29 cellular contexts compared by ENCODE assay signal in the genomic region with DNA sequence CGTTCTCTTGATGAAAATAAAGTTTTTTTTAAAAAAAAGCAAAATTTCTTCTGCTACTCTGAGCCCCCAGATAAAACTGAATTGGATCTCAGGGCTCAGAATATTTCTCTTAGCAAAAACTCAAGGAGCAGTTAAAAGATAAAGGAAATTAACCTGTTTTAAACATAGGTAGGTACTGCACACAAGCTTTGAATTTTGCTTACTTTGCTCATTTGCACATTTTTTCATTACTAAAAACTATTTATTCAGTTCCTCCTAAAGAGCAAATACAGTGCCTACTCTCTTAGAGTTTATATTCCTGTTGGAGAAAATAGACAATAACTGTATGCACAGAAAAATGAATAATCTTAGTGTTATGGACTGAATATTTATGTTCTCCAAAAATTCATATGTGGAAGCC.
"Had no signal": no experiment of that assay in that cellular context is flagged by ENCODE, and none has a peak within 500 bp of the region (broad histone marks: within the 10 kb centered on the region; RNA-seq: fewer than 3 reads in every experiment).

No MANE protein-coding gene starts in this region.

- H3K27me3 Mint-ChIP-seq: effector memory CD8-positive, alpha-beta T cell had no signal

- H3K9me3 Mint-ChIP-seq: dendritic cell treated with granulocyte-macrophage colony-stimulating factor and Interleukin-4, amounts not matched to agents 40 ng/mL and 50 ng/mL, for 4 days; effector memory CD8-positive, alpha-beta T cell; endodermal cell had no signal

- FAIRE-seq: colon, endometrium, endothelial cell of umbilical vein, frontal cortex had no signal

- DNase-seq: colonic mucosa; cortex of kidney; dermis blood vessel endothelial cell; dorsolateral prefrontal cortex; effector CD4-positive, alpha-beta T cell; effector CD8-positive, alpha-beta T cell; effector memory CD4-positive, alpha-beta T cell; effector memory CD8-positive, alpha-beta T cell; endodermal cell; erythroblast; esophagus squamous epithelium; foreskin fibroblast; foreskin keratinocyte; foreskin melanocyte; gastrocnemius medialis; glutamatergic neuron; head of caudate nucleus; heart left ventricle; heart right ventricle had no signal

- H3K27ac Mint-ChIP-seq: dendritic cell treated with granulocyte-macrophage colony-stimulating factor and Interleukin-4, amounts not matched to agents 40 ng/mL and 50 ng/mL, for 4 days; effector memory CD8-positive, alpha-beta T cell; endodermal cell had no signal

- H3K36me3 ChIP-seq: colonic mucosa, esophagus muscularis mucosa, esophagus squamous epithelium, gastrocnemius medialis, gastroesophageal sphincter, heart left ventricle, heart right ventricle had no signal

- H3K4me1 ChIP-seq: colonic mucosa, esophagus muscularis mucosa, foreskin keratinocyte, gastrocnemius medialis, gastroesophageal sphincter, heart left ventricle, heart right ventricle had no signal

- ATAC-seq: effector memory CD8-positive, alpha-beta T cell; esophagus mucosa; foreskin keratinocyte; gastrocnemius medialis; gastroesophageal sphincter; heart left ventricle; heart right ventricle had no signal

- H3K4me3 Mint-ChIP-seq: dendritic cell treated with granulocyte-macrophage colony-stimulating factor and Interleukin-4, amounts not matched to agents 40 ng/mL and 50 ng/mL, for 4 days; effector memory CD8-positive, alpha-beta T cell; endodermal cell had no signal

- H3K27me3 ChIP-seq: colonic mucosa, dorsolateral prefrontal cortex, esophagus muscularis mucosa, esophagus squamous epithelium, foreskin keratinocyte, gastrocnemius medialis, gastroesophageal sphincter, heart left ventricle, heart right ventricle had no signal

- H3K4me3 ChIP-seq: colonic mucosa, coronary artery, dorsolateral prefrontal cortex, esophagus muscularis mucosa, esophagus squamous epithelium, gastrocnemius medialis, gastroesophageal sphincter, heart left ventricle, heart right ventricle had no signal

- H3K27ac ChIP-seq: colonic mucosa, coronary artery, dorsolateral prefrontal cortex, epithelial cell of prostate, esophagus muscularis mucosa, esophagus squamous epithelium, foreskin keratinocyte, gastrocnemius medialis, gastroesophageal sphincter, heart left ventricle, heart right ventricle had no signal

- H3K9me3 ChIP-seq: colonic mucosa, esophagus muscularis mucosa, esophagus squamous epithelium, gastrocnemius medialis, gastroesophageal sphincter, heart left ventricle, heart right ventricle had no signal
